In the genomic region with DNA sequence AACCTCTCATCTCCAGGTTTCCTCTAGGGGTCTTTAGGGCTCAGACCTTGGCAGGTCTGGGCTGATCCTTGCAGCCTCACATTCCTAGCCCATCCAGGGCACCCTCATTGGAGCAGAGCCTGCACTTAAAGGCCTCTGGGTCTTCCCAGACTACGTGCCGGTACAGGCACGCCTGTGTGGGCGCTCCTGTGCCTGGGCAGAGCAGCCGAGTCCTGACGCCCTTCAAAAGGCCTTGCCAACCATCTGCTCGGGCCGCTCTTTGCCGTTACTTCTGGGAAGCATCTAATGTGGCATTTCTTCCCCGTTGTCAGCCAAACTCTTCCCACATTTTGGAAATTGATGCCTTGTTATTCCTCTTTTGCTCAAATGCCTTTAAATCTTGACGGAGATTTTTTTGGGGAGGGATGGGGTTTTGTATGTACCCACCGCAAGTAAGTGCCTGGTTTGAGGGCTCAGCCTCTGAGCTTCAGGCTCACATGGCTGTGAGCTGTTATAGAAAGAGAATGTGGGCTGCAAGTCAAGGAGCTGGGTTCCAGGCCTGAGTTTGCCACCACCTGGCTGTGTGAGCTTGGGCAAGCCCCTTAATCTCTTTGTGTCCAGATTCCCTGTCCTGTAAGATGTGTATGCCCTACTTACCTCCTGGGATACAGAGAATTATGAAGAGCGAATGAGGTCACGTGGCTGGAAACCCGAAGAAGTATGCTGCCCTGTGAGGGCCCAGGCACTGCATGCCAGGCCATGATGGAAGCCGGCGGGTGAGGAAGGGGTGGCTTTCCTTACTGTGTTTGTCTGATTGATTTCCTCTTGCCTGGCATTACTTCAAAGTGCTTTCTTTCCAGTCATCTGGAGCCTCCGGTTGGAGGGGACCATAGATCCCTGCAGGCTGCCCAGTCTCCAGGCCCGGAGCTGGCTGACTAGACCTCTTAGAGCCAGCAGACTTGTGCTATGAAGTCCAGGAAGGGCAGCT, we compare ENCODE assay signal across 27 cellular contexts. TPM values are rescaled to one million over a fixed set of nuclear protein-coding genes. Genes with fewer than 3 reads are reported as not detected.
DNase-seq lines count a peak whose midpoint lies in the region; ATAC-seq and TF ChIP-seq lines count a peak whose summit lies in the region.
"Had no signal": no experiment of that assay in that cellular context is flagged by ENCODE, and none has a peak within 500 bp of the region (broad histone marks: within the 10 kb centered on the region; RNA-seq: fewer than 3 reads in every experiment).

No MANE protein-coding gene starts in this region.

- TF ChIP-seq CTCF in WTC11 (IDR thresholded peaks at IDR 0.05) = no peak
- TF ChIP-seq CTCF in foreskin keratinocyte (conservative IDR thresholded peaks at IDR 0.05) = no peak

- H3K4me1 ChIP-seq in foreskin keratinocyte = peaks cover 7% of the 10 kb centered on the region

- H3K27ac Mint-ChIP-seq in activated naive CD4-positive, alpha-beta T cell treated with anti-CD3 and anti-CD28 coated beads, Interleukin-2, amount 10 ng/mL, durations not matched to agents 7 days and 5 days = peak overlapping the region; percentile 38
- peak overlapping the region; percentile 49; the same call in 1 of the 2 replicates for H3K27ac Mint-ChIP-seq in WTC11
- H3K27ac Mint-ChIP-seq: nephron progenitor cell; progenitor cell of endocrine pancreas; T-helper 1 cell treated with Interleukin-12 subunit alpha and Interleukin-12 subunit beta and Interleukin-4 antibody, amounts not matched to agents 30 μg/mL and 1 μg/mL, for 36 hours had no signal

- CTCF ChIA-PET in activated naive CD4-positive, alpha-beta T cell treated with anti-CD3 and anti-CD28 coated beads, Interleukin-2, amount 10 ng/mL, durations not matched to agents 7 days and 5 days (lab: Charles Lee) = interaction anchor here (0.7 kb wide), 1 partner anchor 15 kb away, joined by 3 read pairs; no protein-coding TSS in a partner anchor
- CTCF ChIA-PET in WTC11 (lab: Charles Lee) = interaction anchor here (0.7 to 1.3 kb wide), 4 partner anchors 9 to 79 kb away, joined by 3 to 13 read pairs (median 5); a partner anchor contains a TSS

- POLR2A ChIA-PET in WTC11 (lab: Charles Lee) = interaction anchor here (1.3 kb wide), 1 partner anchor 15 kb away, joined by 3 read pairs; no protein-coding TSS in a partner anchor

- H3K36me3 Mint-ChIP-seq in activated naive CD4-positive, alpha-beta T cell treated with anti-CD3 and anti-CD28 coated beads, Interleukin-2, amount 10 ng/mL, durations not matched to agents 7 days and 5 days = no peaks in the 10 kb centered on the region
- 0 out of 2 replicates have a peak, but pooled peaks cover 2% of the 10 kb centered on the region for H3K36me3 Mint-ChIP-seq in WTC11

- H3K27ac ChIP-seq in foreskin keratinocyte = no peak overlapping the region
- peak overlapping the region; percentile 21 for H3K27ac ChIP-seq in substantia nigra (ENCODE audit: low read depth, low read length, poor library complexity, severe bottlenecking)
- H3K27ac ChIP-seq: coronary artery, HL-60, tibial artery had no signal

- DNase-seq in activated naive CD4-positive, alpha-beta T cell treated with anti-CD3 and anti-CD28 coated beads, Interleukin-2, amount 10 ng/mL, durations not matched to agents 7 days and 5 days = no peak
- DNase-seq in activated naive CD4-positive, alpha-beta T cell treated with Interleukin-2 at 50 U/mL for 16 hours = no peak
- no peak for DNase-seq in WTC11 (ENCODE audit: low spot score)
- no peak for DNase-seq in foreskin keratinocyte
- DNase-seq in substantia nigra (lab: John Stamatoyannopoulos, UW) = no peak
- no peak for DNase-seq in effector CD4-positive, alpha-beta T cell
- no peak for DNase-seq in stimulated activated CD4-positive, alpha-beta T cell treated with anti-CD3 and anti-CD28 coated beads, Interleukin-4, amount 100 ng/mL, for 1 hour
- DNase-seq: activated CD8-positive, alpha-beta memory T cell treated with anti-CD3 and anti-CD28 coated beads, Interleukin-2, amount 50 U/mL, for 4 hours; activated effector memory CD4-positive, alpha-beta T cell treated with Interleukin-2 at 50 U/mL for 16 hours; AML-193; head of caudate nucleus; NCI-H1105 treated with DMSO at 0.1 percent for 48 hours; NCI-H446; nephron progenitor cell; stimulated activated CD4-positive, alpha-beta T cell treated with anti-CD3 and anti-CD28 coated beads, Interleukin-2, amount 100 ng/mL, for 24 hours; stimulated activated naive CD4-positive, alpha-beta T cell treated with Interleukin-2 at 50 U/mL for 16 hours; tibial artery had no signal

- peak; percentile 5; the same call in 1 of the 2 replicates for ATAC-seq in WTC11
- ATAC-seq in foreskin keratinocyte = peak; percentile 43
- no peak for ATAC-seq in HG03460 (IDR thresholded peaks at IDR 0.05; ENCODE audit: unreplicated experiment)
- ATAC-seq: HepG2, left lobe of liver had no signal

- H3K4me3 Mint-ChIP-seq in activated naive CD4-positive, alpha-beta T cell treated with anti-CD3 and anti-CD28 coated beads, Interleukin-2, amount 10 ng/mL, durations not matched to agents 7 days and 5 days = no peak overlapping the region
- no peak overlapping the region for H3K4me3 Mint-ChIP-seq in WTC11
- H3K4me3 Mint-ChIP-seq: brain; nephron progenitor cell; T-helper 1 cell treated with Interleukin-12 subunit alpha and Interleukin-12 subunit beta and Interleukin-4 antibody, amounts not matched to agents 30 μg/mL and 1 μg/mL, for 36 hours had no signal

- H3K27me3 Mint-ChIP-seq in activated naive CD4-positive, alpha-beta T cell treated with anti-CD3 and anti-CD28 coated beads, Interleukin-2, amount 10 ng/mL, durations not matched to agents 7 days and 5 days = no peaks in the 10 kb centered on the region
- no peaks in the 10 kb centered on the region for H3K27me3 Mint-ChIP-seq in WTC11 (ENCODE audit: low read depth)
- H3K27me3 Mint-ChIP-seq: progenitor cell of endocrine pancreas had no signal

- H3K4me1 Mint-ChIP-seq in activated naive CD4-positive, alpha-beta T cell treated with anti-CD3 and anti-CD28 coated beads, Interleukin-2, amount 10 ng/mL, durations not matched to agents 7 days and 5 days = peaks cover 5% of the 10 kb centered on the region
- H3K4me1 Mint-ChIP-seq in WTC11 = peaks cover 40% of the 10 kb centered on the region

- H3K27me3 ChIP-seq in foreskin keratinocyte = no peaks in the 10 kb centered on the region
- H3K27me3 ChIP-seq: tibial artery had no signal

- H3K9me3 Mint-ChIP-seq in activated naive CD4-positive, alpha-beta T cell treated with anti-CD3 and anti-CD28 coated beads, Interleukin-2, amount 10 ng/mL, durations not matched to agents 7 days and 5 days = no peaks in the 10 kb centered on the region
- H3K9me3 Mint-ChIP-seq in WTC11 = no peaks in the 10 kb centered on the region
- H3K9me3 Mint-ChIP-seq: brain; nephron progenitor cell; T-helper 1 cell treated with Interleukin-12 subunit alpha and Interleukin-12 subunit beta and Interleukin-4 antibody, amounts not matched to agents 30 μg/mL and 1 μg/mL, for 36 hours had no signal

TF ChIP-seq in WTC11, 78 proteins besides CTCF, POLR2A, EP300 and RAD21:
- TF ChIP-seq, protein P1, sequence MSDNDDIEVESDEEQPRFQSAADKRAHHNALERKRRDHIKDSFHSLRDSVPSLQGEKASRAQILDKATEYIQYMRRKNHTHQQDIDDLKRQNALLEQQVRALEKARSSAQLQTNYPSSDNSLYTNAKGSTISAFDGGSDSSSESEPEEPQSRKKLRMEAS (CRISPR knock-in tag; IDR thresholded peaks at IDR 0.05) = no peak
- TF ChIP-seq CREM (CRISPR knock-in tag; IDR thresholded peaks at IDR 0.05) (no peak), KAT7 (CRISPR knock-in tag; IDR thresholded peaks at IDR 0.05; ENCODE audit: borderline replicate concordance) (no peak), SMAD4 (CRISPR knock-in tag; IDR thresholded peaks at IDR 0.05) (no peak), ZNF232 (CRISPR knock-in tag; IDR thresholded peaks at IDR 0.05) (no peak), SMAD3 (CRISPR knock-in tag; IDR thresholded peaks at IDR 0.05; ENCODE audit: borderline replicate concordance) (no peak), ZNF423 (CRISPR knock-in tag; IDR thresholded peaks at IDR 0.05) (no peak), NFYB (CRISPR knock-in tag; conservative IDR thresholded peaks at IDR 0.05; ENCODE audit: low read depth) (no peak), TEAD1 (CRISPR knock-in tag; IDR thresholded peaks at IDR 0.05) (no peak), ZNF138 (CRISPR knock-in tag; conservative IDR thresholded peaks at IDR 0.05) (no peak), NR2C2 (CRISPR knock-in tag; IDR thresholded peaks at IDR 0.05) (no peak)
- TF ChIP-seq, protein P2, sequence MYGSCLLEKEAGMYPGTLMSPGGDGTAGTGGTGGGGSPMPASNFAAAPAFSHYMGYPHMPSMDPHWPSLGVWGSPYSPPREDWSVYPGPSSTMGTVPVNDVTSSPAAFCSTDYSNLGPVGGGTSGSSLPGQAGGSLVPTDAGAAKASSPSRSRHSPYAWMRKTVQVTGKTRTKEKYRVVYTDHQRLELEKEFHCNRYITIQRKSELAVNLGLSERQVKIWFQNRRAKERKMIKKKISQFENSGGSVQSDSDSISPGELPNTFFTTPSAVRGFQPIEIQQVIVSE (CRISPR knock-in tag; IDR thresholded peaks at IDR 0.05; ENCODE audit: borderline replicate concordance) = no peak
- TF ChIP-seq, protein P3, sequence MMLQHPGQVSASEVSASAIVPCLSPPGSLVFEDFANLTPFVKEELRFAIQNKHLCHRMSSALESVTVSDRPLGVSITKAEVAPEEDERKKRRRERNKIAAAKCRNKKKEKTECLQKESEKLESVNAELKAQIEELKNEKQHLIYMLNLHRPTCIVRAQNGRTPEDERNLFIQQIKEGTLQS (CRISPR knock-in tag; conservative IDR thresholded peaks at IDR 0.05) = no peak
TF ChIP-seq in WTC11: peak in this region for 0.

RNA-seq across cellular contexts. Expression of a gene that starts 20.6 kb away (rescaled TPM):
- total RNA-seq in WTC11 (2021) (9.8 to 10.2 TPM (median 10.0 TPM) in 3 replicates), foreskin keratinocyte (12.4 and 13.2 TPM in 2 replicates)
- 6.5 and 6.8 TPM in 2 replicates for polyA plus RNA-seq in foreskin keratinocyte

RNA-seq across cellular contexts. Expression of a gene that starts 37.2 kb away (rescaled TPM):
- total RNA-seq in WTC11 (2021) = 0.11 to 0.37 TPM (median 0.11 TPM) in 3 replicates
- 0.31 and 0.35 TPM in 2 replicates for total RNA-seq in foreskin keratinocyte
- 0.11 and 0.12 TPM in 2 replicates for polyA plus RNA-seq in foreskin keratinocyte
- total RNA-seq: A172, HepG2, left lobe of liver, skeletal muscle tissue had no signal
- polyA plus RNA-seq: HepG2 had no signal
